15 cellular contexts compared by ENCODE assay signal in the genomic region with DNA sequence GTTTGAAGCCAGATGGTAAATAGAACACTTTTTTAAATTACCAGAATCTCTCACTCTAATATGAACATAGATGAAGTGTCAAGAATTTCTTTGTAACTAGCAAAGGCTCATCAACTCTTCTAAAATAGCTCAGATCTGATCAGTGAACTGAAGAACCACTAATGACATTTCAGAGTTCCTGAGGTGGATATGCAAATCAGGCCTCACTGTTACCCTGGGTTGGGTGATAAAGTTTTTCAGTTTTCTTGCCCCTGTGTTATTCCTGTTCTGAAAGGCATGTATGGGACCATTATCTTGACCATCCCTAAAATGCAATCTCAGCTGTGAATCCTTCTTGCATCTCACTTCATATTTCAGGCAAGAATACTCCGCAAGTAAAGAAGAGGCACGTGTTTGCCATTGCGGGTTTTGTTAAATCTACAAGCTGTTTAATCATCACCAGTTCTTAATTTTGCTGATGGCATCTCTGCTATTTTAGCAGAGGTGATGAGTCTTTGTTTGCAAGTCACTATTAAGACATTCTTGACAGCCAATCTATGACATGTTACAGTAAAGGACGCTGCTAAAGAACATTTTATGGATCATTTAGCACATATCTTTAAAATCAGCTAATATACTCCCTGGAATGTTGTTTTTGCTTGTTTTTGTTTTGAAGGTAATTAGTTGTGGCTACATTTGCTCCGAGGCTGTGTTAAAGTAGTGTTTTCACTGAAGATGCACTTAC. TPM values are rescaled to one million over a fixed set of nuclear protein-coding genes. Genes with fewer than 3 reads are reported as not detected.
DNase-seq lines count a peak whose midpoint lies in the region; ATAC-seq lines count a peak whose summit lies in the region.
"Had no signal": no experiment of that assay in that cellular context is flagged by ENCODE, and none has a peak within 500 bp of the region (broad histone marks: within the 10 kb centered on the region; RNA-seq: fewer than 3 reads in every experiment).

No MANE protein-coding gene starts in this region.

- no peak overlapping the region for H3K23ac ChIP-seq in mesendoderm (ENCODE audit: low read length)

- H3K27ac ChIP-seq in BLaER1 treated with 17β-estradiol and CSF1 and Interleukin-3, amounts not matched to agents 10 nM and 100 nM = no peak overlapping the region
- H3K27ac ChIP-seq in mesendoderm (ENCODE audit: low read depth, low read length) (no peak overlapping the region), aorta (ENCODE audit: low read depth in 1 of 2, low read length in 2 of 2) (no peak overlapping the region)

- no peak overlapping the region for H3K56ac ChIP-seq in mesendoderm (ENCODE audit: low read length)

- no peak for DNase-seq in mesendoderm
- no peak for DNase-seq in aorta
- no peak for DNase-seq in effector CD8-positive, alpha-beta T cell (lab: John Stamatoyannopoulos, UW)
- DNase-seq: NCI-H1417 treated with DMSO at 0.1 percent for 48 hours; NK-92 treated with Interleukin-12 subunit alpha and Interleukin-12 subunit beta, amount 100 ng/mL, for 24 hours; stimulated activated CD4-positive, alpha-beta T cell treated with anti-CD3 and anti-CD28 coated beads, Interleukin-12 subunit alpha, Interleukin-12 subunit beta, amount 100 ng/mL, for 4 hours; T-cell had no signal

- H2BK5ac ChIP-seq in mesendoderm (ENCODE audit: low read length) = no peak overlapping the region

- H3K36me3 Mint-ChIP-seq in activated T-helper 17 cell treated with anti-CD3 and anti-CD28 coated beads, Interleukin-2, amount 50 U/mL, for 72 hours (ENCODE audit: low read depth) = no peaks in the 10 kb centered on the region
- H3K36me3 Mint-ChIP-seq: activated naive CD4-positive, alpha-beta T cell treated with anti-CD3 and anti-CD28 coated beads, Interleukin-2, amount 50 U/mL, for 72 hours; T-cell had no signal

- no peak overlapping the region for H4K8ac ChIP-seq in mesendoderm (ENCODE audit: low read depth, low read length)

- no peaks in the 10 kb centered on the region for H3K27me3 ChIP-seq in BLaER1 treated with 17β-estradiol and CSF1 and Interleukin-3, amounts not matched to agents 10 nM and 100 nM
- no peaks in the 10 kb centered on the region for H3K27me3 ChIP-seq in mesendoderm (ENCODE audit: insufficient read depth, low read length, poor library complexity)
- H3K27me3 ChIP-seq in aorta (ENCODE audit: control insufficient read depth in 1 of 2, insufficient read depth in 2 of 2, low read length in 1 of 2) = no peaks in the 10 kb centered on the region

- H4K5ac ChIP-seq in mesendoderm (ENCODE audit: low read length) = no peak overlapping the region

- WGBS in mesendoderm (ENCODE audit: extremely low coverage, insufficient coverage, low lambda C conversion rate) = no CpG with 5 or more reads among the region's 5 CpGs
- WGBS in aorta, 2 donors = 83 to 84% methylated on average over 5 of the region's 5 CpGs

- intact Hi-C loops in aorta (cut with DNase I) = loop anchor here in 1 of 2 donors (5.0 kb wide), 1 partner anchor 560 kb away; no protein-coding TSS in a partner anchor

- no peaks in the 10 kb centered on the region for H3K4me1 Mint-ChIP-seq in activated T-helper 17 cell treated with anti-CD3 and anti-CD28 coated beads, Interleukin-2, amount 50 U/mL, for 72 hours

- no peak overlapping the region for H2AK5ac ChIP-seq in mesendoderm (ENCODE audit: low read length)

- H3K79me1 ChIP-seq in mesendoderm (ENCODE audit: low read length) = no peaks in the 10 kb centered on the region

- H4K20me1 ChIP-seq in BLaER1 treated with 17β-estradiol and CSF1 and Interleukin-3, amounts not matched to agents 10 nM and 100 nM = no peaks in the 10 kb centered on the region

- peaks cover 0 to 10% (median 0%) of the 10 kb centered on the region in 11 experiments; a peak in 2 of 22 replicates for H3K9me3 ChIP-seq in BLaER1 treated with 17β-estradiol and CSF1 and Interleukin-3, amounts not matched to agents 10 nM and 100 nM (replicated peaks in 1 of 11)
- H3K9me3 ChIP-seq in aorta (ENCODE audit: control insufficient read depth, low read length) = no peaks in the 10 kb centered on the region

- H3K4ac ChIP-seq in mesendoderm (ENCODE audit: low read depth, low read length) = no peak overlapping the region

- H3K4me3 ChIP-seq in BLaER1 treated with 17β-estradiol and CSF1 and Interleukin-3, amounts not matched to agents 10 nM and 100 nM = no peak overlapping the region
- H3K4me3 ChIP-seq in mesendoderm (ENCODE audit: low read length) = no peak overlapping the region
- H3K4me3 ChIP-seq in aorta (ENCODE audit: low read length in 2 of 2) = no peak overlapping the region

- no peaks in the 10 kb centered on the region for H3K27me3 Mint-ChIP-seq in activated T-helper 17 cell treated with anti-CD3 and anti-CD28 coated beads, Interleukin-2, amount 50 U/mL, for 72 hours
- H3K27me3 Mint-ChIP-seq: T-cell had no signal

- no peak overlapping the region for H3K9ac ChIP-seq in BLaER1 treated with 17β-estradiol and CSF1 and Interleukin-3, amounts not matched to agents 10 nM and 100 nM
- no peak overlapping the region for H3K9ac ChIP-seq in mesendoderm (ENCODE audit: low read length)

- H3K4me1 ChIP-seq in BLaER1 treated with 17β-estradiol and CSF1 and Interleukin-3, amounts not matched to agents 10 nM and 100 nM = peaks cover 16 to 63% (median 42%) of the 10 kb centered on the region in 10 experiments; a peak in 19 of 20 replicates
- H3K4me1 ChIP-seq in mesendoderm (ENCODE audit: control insufficient read depth, low read depth, low read length) (no peaks in the 10 kb centered on the region), aorta (ENCODE audit: control insufficient read depth in 1 of 2, insufficient read depth in 2 of 2, low read length in 2 of 2) (no peaks in the 10 kb centered on the region)

- no peak overlapping the region for H2BK120ac ChIP-seq in mesendoderm (ENCODE audit: low read depth, low read length)

- H2BK15ac ChIP-seq in mesendoderm (replicated peaks; ENCODE audit: low read depth) = no peak overlapping the region

- H3K4me3 Mint-ChIP-seq in activated T-helper 17 cell treated with anti-CD3 and anti-CD28 coated beads, Interleukin-2, amount 50 U/mL, for 72 hours = no peak overlapping the region
- H3K4me3 Mint-ChIP-seq: neural crest cell, T-cell had no signal

- H3K18ac ChIP-seq in mesendoderm (ENCODE audit: low read length) = no peak overlapping the region

- peaks cover 0 to 22% (median 15%) of the 10 kb centered on the region in 11 experiments; a peak in 15 of 22 replicates for H3K36me3 ChIP-seq in BLaER1 treated with 17β-estradiol and CSF1 and Interleukin-3, amounts not matched to agents 10 nM and 100 nM
- H3K36me3 ChIP-seq in mesendoderm (ENCODE audit: control insufficient read depth, insufficient read depth, low read length) (no peaks in the 10 kb centered on the region), aorta (ENCODE audit: control insufficient read depth in 1 of 2, insufficient read depth in 2 of 2, low read length in 1 of 2) (no peaks in the 10 kb centered on the region)

- H3K27ac Mint-ChIP-seq in activated T-helper 17 cell treated with anti-CD3 and anti-CD28 coated beads, Interleukin-2, amount 50 U/mL, for 72 hours = no peak overlapping the region
- H3K27ac Mint-ChIP-seq: activated naive CD4-positive, alpha-beta T cell treated with anti-CD3 and anti-CD28 coated beads, Interleukin-2, amount 50 U/mL, for 72 hours; T-cell had no signal

- peak; percentile 62 for ATAC-seq in GM19351 (IDR thresholded peaks at IDR 0.05; ENCODE audit: unreplicated experiment)
- peak; percentile 65 for ATAC-seq in HG02642 (IDR thresholded peaks at IDR 0.05; ENCODE audit: poor library complexity, unreplicated experiment)
- ATAC-seq in HG03439 (IDR thresholded peaks at IDR 0.05; ENCODE audit: unreplicated experiment) = peak; percentile 60
- ATAC-seq in aorta (ENCODE audit: low FRiP score) = no peak
- no peak for ATAC-seq in activated T-helper 17 cell treated with anti-CD3 and anti-CD28 coated beads, Interleukin-2, amount 50 U/mL, for 72 hours (replicated peaks)
- ATAC-seq: activated naive CD4-positive, alpha-beta T cell treated with anti-CD3 and anti-CD28 coated beads, Interleukin-2, amount 50 U/mL, for 72 hours; T-cell had no signal

- H3K79me2 ChIP-seq in mesendoderm (ENCODE audit: control insufficient read depth, insufficient read depth, low read length) = no peaks in the 10 kb centered on the region

- peak overlapping the region in 9 of 11 experiments; percentile 34 to 92 (median 71); a peak in 17 of 22 replicates for H3K4me2 ChIP-seq in BLaER1 treated with 17β-estradiol and CSF1 and Interleukin-3, amounts not matched to agents 10 nM and 100 nM
- H3K4me2 ChIP-seq in mesendoderm (ENCODE audit: low read length) = no peak overlapping the region

- no peaks in the 10 kb centered on the region for H3K9me3 Mint-ChIP-seq in activated T-helper 17 cell treated with anti-CD3 and anti-CD28 coated beads, Interleukin-2, amount 50 U/mL, for 72 hours
- H3K9me3 Mint-ChIP-seq: activated naive CD4-positive, alpha-beta T cell treated with anti-CD3 and anti-CD28 coated beads, Interleukin-2, amount 50 U/mL, for 72 hours; neural crest cell; T-cell had no signal

RNA-seq across cellular contexts. Expression of a gene that starts 47.9 kb away (rescaled TPM):
- polyA plus RNA-seq in mesendoderm (2013, experiment 1 of 2) = 0.17 TPM
- 0.17 TPM for polyA plus RNA-seq in mesendoderm (2013, experiment 2 of 2)
- total RNA-seq in aorta = under 1 TPM in 1 of 2 donors, not detected in 1; 0.66 TPM
- polyA plus RNA-seq in aorta = not detected
- not detected for total RNA-seq in activated T-helper 17 cell treated with anti-CD3 and anti-CD28 coated beads, Interleukin-2, amount 50 U/mL, for 72 hours
- total RNA-seq: activated naive CD4-positive, alpha-beta T cell treated with anti-CD3 and anti-CD28 coated beads, Interleukin-2, amount 50 U/mL, for 72 hours; HT1080; T-cell had no signal

Comparison
In these comparisons a context has a peak if more than half of its experiments do, and no peak if none do; other contexts are left out.
1. ATAC-seq: peak in GM19351 (single experiment), HG02642 (single experiment) and HG03439 (single experiment); none in aorta (single experiment) and activated T-helper 17 cell treated with anti-CD3 and anti-CD28 coated beads, Interleukin-2, amount 50 U/mL, for 72 hours (single experiment).